In the genomic region with DNA sequence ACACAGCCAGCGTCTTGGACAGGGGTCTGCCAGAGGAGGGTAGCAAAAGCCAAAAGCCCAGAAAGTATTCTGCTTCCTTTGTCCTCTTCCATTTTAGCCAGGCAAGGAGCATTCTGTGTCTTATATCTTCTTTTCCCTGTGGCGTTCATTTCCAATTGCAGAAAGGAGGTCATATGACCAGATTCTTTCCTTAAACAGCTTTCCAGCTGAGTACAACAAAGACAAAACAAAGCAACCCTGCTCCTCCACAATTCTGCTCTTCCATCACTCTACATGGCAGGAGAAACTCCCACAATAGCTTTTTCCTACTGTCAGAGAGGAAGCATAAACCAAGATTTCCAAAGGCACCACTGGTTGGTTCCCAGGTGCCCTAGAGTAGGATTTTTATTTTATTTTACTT, we compare ENCODE assay signal across 1 cellular context.
TF ChIP-seq lines count a peak whose summit lies in the region.

No MANE protein-coding gene starts in this region.

TF ChIP-seq in IMR-90, 13 proteins besides CTCF, POLR2A, EP300 and RAD21:
- TF ChIP-seq MAFK (IDR thresholded peaks at IDR 0.05; ENCODE audit: low read depth, low read length) (no peak), RCOR1 (IDR thresholded peaks at IDR 0.05; ENCODE audit: insufficient replicate concordance, low read length) (no peak), RFX5 (IDR thresholded peaks at IDR 0.05; ENCODE audit: low read depth, low read length) (no peak), MXI1 (IDR thresholded peaks at IDR 0.05; ENCODE audit: borderline replicate concordance, low read depth, low read length) (no peak), FOS (IDR thresholded peaks at IDR 0.05; ENCODE audit: low read depth, low read length) (no peak)
- TF ChIP-seq, protein P1, sequence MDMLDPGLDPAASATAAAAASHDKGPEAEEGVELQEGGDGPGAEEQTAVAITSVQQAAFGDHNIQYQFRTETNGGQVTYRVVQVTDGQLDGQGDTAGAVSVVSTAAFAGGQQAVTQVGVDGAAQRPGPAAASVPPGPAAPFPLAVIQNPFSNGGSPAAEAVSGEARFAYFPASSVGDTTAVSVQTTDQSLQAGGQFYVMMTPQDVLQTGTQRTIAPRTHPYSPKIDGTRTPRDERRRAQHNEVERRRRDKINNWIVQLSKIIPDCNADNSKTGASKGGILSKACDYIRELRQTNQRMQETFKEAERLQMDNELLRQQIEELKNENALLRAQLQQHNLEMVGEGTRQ (IDR thresholded peaks at IDR 0.05; ENCODE audit: low read depth, low read length) = peak; percentile 37; the same call in 1 of the 2 replicates
- TF ChIP-seq, protein P2, sequence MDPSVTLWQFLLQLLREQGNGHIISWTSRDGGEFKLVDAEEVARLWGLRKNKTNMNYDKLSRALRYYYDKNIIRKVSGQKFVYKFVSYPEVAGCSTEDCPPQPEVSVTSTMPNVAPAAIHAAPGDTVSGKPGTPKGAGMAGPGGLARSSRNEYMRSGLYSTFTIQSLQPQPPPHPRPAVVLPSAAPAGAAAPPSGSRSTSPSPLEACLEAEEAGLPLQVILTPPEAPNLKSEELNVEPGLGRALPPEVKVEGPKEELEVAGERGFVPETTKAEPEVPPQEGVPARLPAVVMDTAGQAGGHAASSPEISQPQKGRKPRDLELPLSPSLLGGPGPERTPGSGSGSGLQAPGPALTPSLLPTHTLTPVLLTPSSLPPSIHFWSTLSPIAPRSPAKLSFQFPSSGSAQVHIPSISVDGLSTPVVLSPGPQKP (IDR thresholded peaks at IDR 0.05; ENCODE audit: borderline replicate concordance, low read depth, low read length) = no peak
